ENCODE assay signal across 16 cellular contexts in the genomic region with DNA sequence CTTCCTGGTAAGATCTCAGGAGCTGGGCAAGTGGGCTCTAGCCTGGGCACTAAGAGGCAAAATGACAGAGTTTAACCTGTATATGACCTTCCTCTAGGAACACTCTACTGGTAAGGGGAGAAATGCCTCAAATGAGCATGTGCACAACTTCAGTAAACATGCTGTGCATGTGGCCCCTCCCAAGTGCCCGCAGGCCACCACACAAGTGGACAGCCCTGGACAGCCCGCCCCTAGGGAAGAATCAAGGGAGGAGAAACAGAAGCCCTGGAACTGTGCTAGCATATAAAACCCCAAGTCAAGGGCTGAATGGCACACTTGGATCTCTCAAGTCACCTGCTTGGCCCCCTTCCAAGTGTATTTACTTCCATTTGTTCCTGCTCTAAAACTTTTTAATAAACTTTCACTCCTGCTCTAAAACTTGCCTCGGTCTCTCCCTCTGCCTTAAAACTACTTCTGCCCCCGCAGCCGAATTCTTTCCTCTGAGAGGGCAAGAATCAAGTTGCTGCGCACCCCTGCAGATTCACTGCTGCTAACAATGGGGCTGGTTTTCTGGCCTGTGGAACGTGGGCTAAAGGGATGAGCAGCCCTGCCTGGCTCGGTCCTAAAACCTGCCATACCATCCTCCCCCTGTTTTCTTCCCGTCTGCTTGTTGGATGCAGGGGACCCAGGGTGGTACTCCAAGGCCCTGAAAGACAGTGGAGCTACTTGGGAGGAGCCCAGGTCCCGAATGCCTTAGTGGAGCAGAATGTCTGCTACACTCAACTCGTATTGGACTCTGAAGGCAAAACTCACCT.
DNase-seq lines count a peak whose midpoint lies in the region; ATAC-seq and TF ChIP-seq lines count a peak whose summit lies in the region.
"Had no signal": no experiment of that assay in that cellular context is flagged by ENCODE, and none has a peak within 500 bp of the region (broad histone marks: within the 10 kb centered on the region; RNA-seq: fewer than 3 reads in every experiment).

No MANE protein-coding gene starts in this region.

- H3K36me3 Mint-ChIP-seq in brain (no peaks in the 10 kb centered on the region), neural progenitor cell (no peaks in the 10 kb centered on the region)

- H3K27ac ChIP-seq in neural progenitor cell (no peak overlapping the region), testis (no peak overlapping the region)

- H3K4me3 Mint-ChIP-seq in brain = peak overlapping the region in 3 of 5 experiments; percentile 26 to 46 (median 33)
- peak overlapping the region; percentile 47 for H3K4me3 Mint-ChIP-seq in neural progenitor cell

- H3K4me2 ChIP-seq in neural progenitor cell = peak overlapping the region; percentile 75
- H3K4me2 ChIP-seq: SK-N-SH had no signal

- H3K27ac Mint-ChIP-seq in brain = peak overlapping the region; percentile 41 to 83 (median 54)
- H3K27ac Mint-ChIP-seq in neural progenitor cell = no peak overlapping the region

- intact Hi-C loops in testis (cut with DNase I; ENCODE audit: low total_unique reads) = no loop called here

- no peak for TF ChIP-seq POLR2A in testis (IDR thresholded peaks at IDR 0.05)

- TF ChIP-seq CTCF in brain (conservative IDR thresholded peaks at IDR 0.05) (no peak), neural progenitor cell (IDR thresholded peaks at IDR 0.05) (no peak), testis (IDR thresholded peaks at IDR 0.05) (no peak)

- 83 to 92% methylated on average over 8 to 11 of the region's 11 CpGs for WGBS in testis, 2 donors

- H3K9me3 ChIP-seq in neural progenitor cell (ENCODE audit: low read depth) = no peaks in the 10 kb centered on the region
- no peaks in the 10 kb centered on the region for H3K9me3 ChIP-seq in testis
- H3K9me3 ChIP-seq: SK-N-SH had no signal

- H4K20me1 ChIP-seq in neural progenitor cell (ENCODE audit: low read depth) = peaks cover 19% of the 10 kb centered on the region

- H3K4me3 ChIP-seq in H7 (ENCODE audit: insufficient read depth, low read depth, low read length) = no peak overlapping the region
- peak overlapping the region; percentile 17 for H3K4me3 ChIP-seq in neural progenitor cell
- no peak overlapping the region for H3K4me3 ChIP-seq in testis

- H3K4me1 ChIP-seq in neural progenitor cell (peaks cover 37% of the 10 kb centered on the region), testis (peaks cover 11% of the 10 kb centered on the region)

- H3K36me3 ChIP-seq in H7 (replicated peaks; ENCODE audit: control insufficient read depth, insufficient read depth, low read length) = no peaks in the 10 kb centered on the region
- no peaks in the 10 kb centered on the region for H3K36me3 ChIP-seq in neural progenitor cell
- no peaks in the 10 kb centered on the region for H3K36me3 ChIP-seq in testis (ENCODE audit: low read depth, missing control alignments)

- peaks cover 1% of the 10 kb centered on the region; the same call in 1 of the 2 replicates for H3K27me3 ChIP-seq in H7 (ENCODE audit: control insufficient read depth, insufficient read depth, low read length)
- H3K27me3 ChIP-seq in neural progenitor cell = peaks cover 3% of the 10 kb centered on the region
- H3K27me3 ChIP-seq in testis = no peaks in the 10 kb centered on the region

- H3K9me3 Mint-ChIP-seq in brain = peaks cover 2 to 14% (median 7%) of the 10 kb centered on the region in 5 experiments
- peaks cover 3% of the 10 kb centered on the region for H3K9me3 Mint-ChIP-seq in neural progenitor cell

- peaks cover 28% of the 10 kb centered on the region for H3K27me3 Mint-ChIP-seq in brain
- H3K27me3 Mint-ChIP-seq in neural progenitor cell (ENCODE audit: insufficient read depth, low read depth) = peaks cover 36% of the 10 kb centered on the region

- H3K4me1 Mint-ChIP-seq in brain = peaks cover 56% of the 10 kb centered on the region
- peaks cover 36% of the 10 kb centered on the region for H3K4me1 Mint-ChIP-seq in neural progenitor cell

- H3K9ac ChIP-seq in neural progenitor cell = no peak overlapping the region
- H3K9ac ChIP-seq: SK-N-SH had no signal

- H3K79me2 ChIP-seq in neural progenitor cell (ENCODE audit: low read depth) = no peaks in the 10 kb centered on the region

- H3F3A ChIP-seq in neural progenitor cell (ENCODE audit: low read depth) = peaks cover 33% of the 10 kb centered on the region

- no peak for ATAC-seq in GM21619 (IDR thresholded peaks at IDR 0.05; ENCODE audit: unreplicated experiment)

- peak overlapping the region; percentile 24 for H2AFZ ChIP-seq in neural progenitor cell (replicated peaks)

- peak; percentile 34 for DNase-seq in ELF-1 (ENCODE audit: low read depth, low spot score)
- peak; percentile 55 for DNase-seq in H7
- DNase-seq in neural progenitor cell (ENCODE audit: low spot score) = peak; percentile 67
- DNase-seq in testis = no peak
- DNase-seq in activated naive CD4-positive, alpha-beta T cell treated with anti-CD3 and anti-CD28 coated beads, Interleukin-2, amount 50 U/mL, for 16 hours = no peak
- DNase-seq: ACHN, COR-L47, DMS153, KBM-7, NCI-H2081 treated with DMSO at 0.1 percent for 48 hours, NCI-H226, NCI-H524 treated with DMSO at 0.1 percent for 48 hours, SHP77, SK-N-SH had no signal

Comparison
In these comparisons a context has a peak if more than half of its experiments do, and no peak if none do; other contexts are left out.
1. DNase-seq: peak in ELF-1 (single experiment), H7 (single experiment) and neural progenitor cell (single experiment); none in testis (single experiment) and activated naive CD4-positive, alpha-beta T cell treated with anti-CD3 and anti-CD28 coated beads, Interleukin-2, amount 50 U/mL, for 16 hours (single experiment).